In the genomic region with DNA sequence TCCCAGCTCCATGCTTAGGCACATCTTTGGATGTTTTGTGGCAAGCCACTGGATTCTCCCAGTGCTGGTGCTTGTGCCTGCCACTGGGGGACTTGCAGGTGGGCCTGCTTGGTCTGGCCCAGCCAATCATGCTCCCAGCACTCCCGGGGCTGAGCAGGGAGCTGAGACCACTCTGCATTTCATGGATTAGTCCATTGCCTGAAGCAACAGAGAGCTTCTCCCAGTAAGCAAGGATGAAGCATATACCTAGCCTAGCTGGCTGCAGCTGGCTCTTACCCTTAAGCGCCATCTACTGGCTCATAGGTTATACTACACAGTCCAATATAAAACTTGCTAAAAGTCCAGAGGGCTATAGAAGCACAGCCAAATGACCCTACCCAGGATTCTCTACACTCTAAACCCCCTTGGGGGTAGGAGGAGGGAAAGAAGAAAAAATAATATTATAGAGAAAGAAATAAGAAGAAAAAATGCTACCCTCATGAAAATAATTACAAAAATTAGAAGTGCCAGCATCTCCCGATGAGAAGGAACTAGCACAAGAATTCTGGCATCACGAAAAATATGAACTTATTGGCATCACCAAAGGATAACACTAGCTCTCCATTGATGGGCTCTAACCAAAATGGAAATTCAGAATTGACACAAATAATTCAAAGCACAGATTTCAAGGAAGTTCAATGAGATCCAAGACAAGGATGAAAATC, we compare ENCODE assay signal across 8 cellular contexts.
DNase-seq lines count a peak whose midpoint lies in the region; ATAC-seq and TF ChIP-seq lines count a peak whose summit lies in the region.

No MANE protein-coding gene starts in this region.

- H3K27ac Mint-ChIP-seq in type B pancreatic cell, result no peak overlapping the region

- H3K27ac ChIP-seq in SU-DHL-6 (ENCODE audit: low read depth, low read length), result no peak overlapping the region

- H3K9ac ChIP-seq in SU-DHL-6 (ENCODE audit: low read length), result no peak overlapping the region

- H3K9me2 ChIP-seq in SU-DHL-6 (replicated peaks; ENCODE audit: insufficient read depth, low read length), result no peaks in the 10 kb centered on the region

- H3K36me3 Mint-ChIP-seq in type B pancreatic cell, result no peaks in the 10 kb centered on the region

- no peak overlapping the region for H2AFZ ChIP-seq in SU-DHL-6 (ENCODE audit: low read depth, low read length, severe bottlenecking)

- no peaks in the 10 kb centered on the region for H3K79me2 ChIP-seq in SU-DHL-6 (ENCODE audit: insufficient read depth, low read length)

- peaks cover 11% of the 10 kb centered on the region for H3K9me3 Mint-ChIP-seq in type B pancreatic cell

- H3K4me2 ChIP-seq in SU-DHL-6 (ENCODE audit: low read depth, low read length, poor library complexity, severe bottlenecking), result no peak overlapping the region

- intact Hi-C loops in Right ventricle myocardium superior (cut with DNase I) (no loop called here), cardiac septum (cut with DNase I) (loop anchor here (5.0 kb wide), 1 partner anchor 1000 kb away; no protein-coding TSS in a partner anchor), left cardiac atrium (cut with DNase I) (loop anchor here in 1 of 2 donors (10.0 kb wide), 1 partner anchor 992 kb away; no protein-coding TSS in a partner anchor)

- DNase-seq in Right ventricle myocardium superior (no peak), cardiac septum (ENCODE audit: low spot score) (no peak), MV-4-11 (lab: John Stamatoyannopoulos, UW) (peak; percentile 64), left cardiac atrium (no peak), type B pancreatic cell (ENCODE audit: extremely low spot score, unreplicated experiment) (no peak), GM19240 (ENCODE audit: insufficient read length, low spot score) (no peak)

- no peaks in the 10 kb centered on the region for H3K9me3 ChIP-seq in SU-DHL-6 (ENCODE audit: insufficient read depth, low read length)

- peak; percentile 72 for TF ChIP-seq CTCF in SU-DHL-6 (IDR thresholded peaks at IDR 0.05; ENCODE audit: insufficient read depth, low read length, poor library complexity, severe bottlenecking)
- TF ChIP-seq CTCF in type B pancreatic cell (conservative IDR thresholded peaks at IDR 0.05), result peak; percentile 80

- no peaks in the 10 kb centered on the region for H4K20me1 ChIP-seq in SU-DHL-6 (ENCODE audit: low read depth, low read length)

- no peaks in the 10 kb centered on the region for H3K27me3 ChIP-seq in SU-DHL-6 (ENCODE audit: low read length)

- no peak overlapping the region for H3K4me3 ChIP-seq in SU-DHL-6 (ENCODE audit: insufficient read depth, low read length, poor library complexity, severe bottlenecking)

- no peaks in the 10 kb centered on the region for H3F3A ChIP-seq in SU-DHL-6 (ENCODE audit: insufficient read depth)

- ATAC-seq in Right ventricle myocardium superior (ENCODE audit: poor library complexity), result peak; percentile 71
- ATAC-seq in HG02588 (IDR thresholded peaks at IDR 0.05; ENCODE audit: unreplicated experiment), result peak; percentile 77
- ATAC-seq in left cardiac atrium, result peak; percentile 27 to 51

- H3K4me1 Mint-ChIP-seq in type B pancreatic cell (ENCODE audit: unreplicated experiment), result no peaks in the 10 kb centered on the region

- no peaks in the 10 kb centered on the region for H3K36me3 ChIP-seq in SU-DHL-6 (ENCODE audit: low read length)

- H3K4me3 Mint-ChIP-seq in type B pancreatic cell, result no peak overlapping the region

- H3K27me3 Mint-ChIP-seq in type B pancreatic cell, result peaks cover 5% of the 10 kb centered on the region
